In the genomic region with DNA sequence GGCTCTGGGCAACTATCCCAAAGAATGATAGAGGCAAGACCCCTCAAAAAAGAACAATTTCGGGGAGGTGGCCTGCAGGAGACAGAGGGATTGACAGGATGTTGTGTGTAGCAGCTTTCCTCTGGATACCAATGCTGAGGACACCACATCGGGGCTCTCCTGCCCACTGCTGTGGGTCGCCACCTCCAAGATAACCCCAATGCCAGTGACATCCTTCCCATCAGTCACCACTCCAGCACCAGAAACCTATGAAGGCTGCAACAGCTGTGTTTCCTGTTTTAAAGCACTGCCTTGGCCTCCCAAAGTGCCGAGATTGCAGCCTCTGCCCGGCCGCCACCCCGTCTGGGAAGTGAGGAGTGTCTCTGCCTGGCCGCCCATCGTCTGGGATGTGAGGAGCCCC, we compare ENCODE assay signal across 1 cellular context.
TF ChIP-seq lines count a peak whose summit lies in the region.

No MANE protein-coding gene starts in this region.

TF ChIP-seq in H1, 55 proteins besides CTCF, POLR2A, EP300 and RAD21:
- TF ChIP-seq CHD1 (IDR thresholded peaks at IDR 0.05; ENCODE audit: low read depth, low read length) = no peak
- TF ChIP-seq CEBPB (IDR thresholded peaks at IDR 0.05; ENCODE audit: low read depth, low read length) = no peak
- no peak for TF ChIP-seq CTBP2 (IDR thresholded peaks at IDR 0.05; ENCODE audit: borderline replicate concordance, insufficient read depth, insufficient read length, low read length)
- TF ChIP-seq, protein P1, sequence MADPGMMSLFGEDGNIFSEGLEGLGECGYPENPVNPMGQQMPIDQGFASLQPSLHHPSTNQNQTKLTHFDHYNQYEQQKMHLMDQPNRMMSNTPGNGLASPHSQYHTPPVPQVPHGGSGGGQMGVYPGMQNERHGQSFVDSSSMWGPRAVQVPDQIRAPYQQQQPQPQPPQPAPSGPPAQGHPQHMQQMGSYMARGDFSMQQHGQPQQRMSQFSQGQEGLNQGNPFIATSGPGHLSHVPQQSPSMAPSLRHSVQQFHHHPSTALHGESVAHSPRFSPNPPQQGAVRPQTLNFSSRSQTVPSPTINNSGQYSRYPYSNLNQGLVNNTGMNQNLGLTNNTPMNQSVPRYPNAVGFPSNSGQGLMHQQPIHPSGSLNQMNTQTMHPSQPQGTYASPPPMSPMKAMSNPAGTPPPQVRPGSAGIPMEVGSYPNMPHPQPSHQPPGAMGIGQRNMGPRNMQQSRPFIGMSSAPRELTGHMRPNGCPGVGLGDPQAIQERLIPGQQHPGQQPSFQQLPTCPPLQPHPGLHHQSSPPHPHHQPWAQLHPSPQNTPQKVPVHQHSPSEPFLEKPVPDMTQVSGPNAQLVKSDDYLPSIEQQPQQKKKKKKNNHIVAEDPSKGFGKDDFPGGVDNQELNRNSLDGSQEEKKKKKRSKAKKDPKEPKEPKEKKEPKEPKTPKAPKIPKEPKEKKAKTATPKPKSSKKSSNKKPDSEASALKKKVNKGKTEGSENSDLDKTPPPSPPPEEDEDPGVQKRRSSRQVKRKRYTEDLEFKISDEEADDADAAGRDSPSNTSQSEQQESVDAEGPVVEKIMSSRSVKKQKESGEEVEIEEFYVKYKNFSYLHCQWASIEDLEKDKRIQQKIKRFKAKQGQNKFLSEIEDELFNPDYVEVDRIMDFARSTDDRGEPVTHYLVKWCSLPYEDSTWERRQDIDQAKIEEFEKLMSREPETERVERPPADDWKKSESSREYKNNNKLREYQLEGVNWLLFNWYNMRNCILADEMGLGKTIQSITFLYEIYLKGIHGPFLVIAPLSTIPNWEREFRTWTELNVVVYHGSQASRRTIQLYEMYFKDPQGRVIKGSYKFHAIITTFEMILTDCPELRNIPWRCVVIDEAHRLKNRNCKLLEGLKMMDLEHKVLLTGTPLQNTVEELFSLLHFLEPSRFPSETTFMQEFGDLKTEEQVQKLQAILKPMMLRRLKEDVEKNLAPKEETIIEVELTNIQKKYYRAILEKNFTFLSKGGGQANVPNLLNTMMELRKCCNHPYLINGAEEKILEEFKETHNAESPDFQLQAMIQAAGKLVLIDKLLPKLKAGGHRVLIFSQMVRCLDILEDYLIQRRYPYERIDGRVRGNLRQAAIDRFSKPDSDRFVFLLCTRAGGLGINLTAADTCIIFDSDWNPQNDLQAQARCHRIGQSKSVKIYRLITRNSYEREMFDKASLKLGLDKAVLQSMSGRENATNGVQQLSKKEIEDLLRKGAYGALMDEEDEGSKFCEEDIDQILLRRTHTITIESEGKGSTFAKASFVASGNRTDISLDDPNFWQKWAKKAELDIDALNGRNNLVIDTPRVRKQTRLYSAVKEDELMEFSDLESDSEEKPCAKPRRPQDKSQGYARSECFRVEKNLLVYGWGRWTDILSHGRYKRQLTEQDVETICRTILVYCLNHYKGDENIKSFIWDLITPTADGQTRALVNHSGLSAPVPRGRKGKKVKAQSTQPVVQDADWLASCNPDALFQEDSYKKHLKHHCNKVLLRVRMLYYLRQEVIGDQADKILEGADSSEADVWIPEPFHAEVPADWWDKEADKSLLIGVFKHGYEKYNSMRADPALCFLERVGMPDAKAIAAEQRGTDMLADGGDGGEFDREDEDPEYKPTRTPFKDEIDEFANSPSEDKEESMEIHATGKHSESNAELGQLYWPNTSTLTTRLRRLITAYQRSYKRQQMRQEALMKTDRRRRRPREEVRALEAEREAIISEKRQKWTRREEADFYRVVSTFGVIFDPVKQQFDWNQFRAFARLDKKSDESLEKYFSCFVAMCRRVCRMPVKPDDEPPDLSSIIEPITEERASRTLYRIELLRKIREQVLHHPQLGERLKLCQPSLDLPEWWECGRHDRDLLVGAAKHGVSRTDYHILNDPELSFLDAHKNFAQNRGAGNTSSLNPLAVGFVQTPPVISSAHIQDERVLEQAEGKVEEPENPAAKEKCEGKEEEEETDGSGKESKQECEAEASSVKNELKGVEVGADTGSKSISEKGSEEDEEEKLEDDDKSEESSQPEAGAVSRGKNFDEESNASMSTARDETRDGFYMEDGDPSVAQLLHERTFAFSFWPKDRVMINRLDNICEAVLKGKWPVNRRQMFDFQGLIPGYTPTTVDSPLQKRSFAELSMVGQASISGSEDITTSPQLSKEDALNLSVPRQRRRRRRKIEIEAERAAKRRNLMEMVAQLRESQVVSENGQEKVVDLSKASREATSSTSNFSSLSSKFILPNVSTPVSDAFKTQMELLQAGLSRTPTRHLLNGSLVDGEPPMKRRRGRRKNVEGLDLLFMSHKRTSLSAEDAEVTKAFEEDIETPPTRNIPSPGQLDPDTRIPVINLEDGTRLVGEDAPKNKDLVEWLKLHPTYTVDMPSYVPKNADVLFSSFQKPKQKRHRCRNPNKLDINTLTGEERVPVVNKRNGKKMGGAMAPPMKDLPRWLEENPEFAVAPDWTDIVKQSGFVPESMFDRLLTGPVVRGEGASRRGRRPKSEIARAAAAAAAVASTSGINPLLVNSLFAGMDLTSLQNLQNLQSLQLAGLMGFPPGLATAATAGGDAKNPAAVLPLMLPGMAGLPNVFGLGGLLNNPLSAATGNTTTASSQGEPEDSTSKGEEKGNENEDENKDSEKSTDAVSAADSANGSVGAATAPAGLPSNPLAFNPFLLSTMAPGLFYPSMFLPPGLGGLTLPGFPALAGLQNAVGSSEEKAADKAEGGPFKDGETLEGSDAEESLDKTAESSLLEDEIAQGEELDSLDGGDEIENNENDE (IDR thresholded peaks at IDR 0.05; ENCODE audit: insufficient replicate concordance, low read length) = no peak
- TF ChIP-seq POLR2AphosphoS5 (IDR thresholded peaks at IDR 0.05; ENCODE audit: low read depth, low read length) = no peak
